21 cellular contexts compared by ENCODE assay signal in genomic region chr10:102564209-102564834, GRCh38.
"Had no signal": no experiment of that assay in that cellular context is flagged by ENCODE, and none has a peak within 500 bp of the region (broad histone marks: within the 10 kb centered on the region; RNA-seq: fewer than 3 reads in every experiment).

No MANE protein-coding gene starts in this region.

- H3K27me3 ChIP-seq: neutrophil, suprapubic skin had no signal

- H3K36me3 ChIP-seq: neutrophil had no signal

- H3K9me3 Mint-ChIP-seq: activated naive CD8-positive, alpha-beta T cell treated with anti-CD3 and anti-CD28 coated beads, Interleukin-2, amount 10 ng/mL, durations not matched to agents 7 days and 5 days; brain; central memory CD8-positive, alpha-beta T cell; naive thymus-derived CD8-positive, alpha-beta T cell; type B pancreatic cell had no signal

- H3K27ac Mint-ChIP-seq: activated naive CD8-positive, alpha-beta T cell treated with anti-CD3 and anti-CD28 coated beads, Interleukin-2, amount 10 ng/mL, durations not matched to agents 7 days and 5 days; type B pancreatic cell had no signal

- H3K4me1 Mint-ChIP-seq: brain had no signal

- DNase-seq: activated CD4-positive, alpha-beta T cell treated with anti-CD3 and anti-CD28 coated beads, Interleukin-2, amount 50 U/mL, for 4 hours; activated CD4-positive, CD25-positive, alpha-beta regulatory T cell treated with anti-CD3 and anti-CD28 coated beads, Interleukin-2, amount 50 U/mL, for 72 hours; activated naive CD4-positive, alpha-beta T cell; activated naive CD8-positive, alpha-beta T cell treated with anti-CD3 and anti-CD28 coated beads, Interleukin-2, amount 10 ng/mL, durations not matched to agents 7 days and 5 days; activated T-cell treated with anti-CD3 and anti-CD28 coated beads for 4 hours; effector CD4-positive, alpha-beta T cell; foreskin fibroblast; glutamatergic neuron; hypothalamus; mesenchymal stem cell; naive thymus-derived CD8-positive, alpha-beta T cell; posterior cingulate gyrus; stimulated activated CD4-positive, alpha-beta T cell treated with anti-CD3 and anti-CD28 coated beads, Interleukin-15, amount 100 ng/mL, for 24 hours; stimulated activated CD4-positive, alpha-beta T cell treated with anti-CD3 and anti-CD28 coated beads, Interleukin-4, amount 100 ng/mL, for 1 hour; stimulated activated naive CD4-positive, alpha-beta T cell treated with Interleukin-2 at 50 U/mL for 16 hours had no signal

- H3K27ac ChIP-seq: coronary artery, neutrophil, suprapubic skin had no signal

- H3K4me3 Mint-ChIP-seq: activated naive CD8-positive, alpha-beta T cell treated with anti-CD3 and anti-CD28 coated beads, Interleukin-2, amount 10 ng/mL, durations not matched to agents 7 days and 5 days; brain; central memory CD8-positive, alpha-beta T cell; naive thymus-derived CD8-positive, alpha-beta T cell; type B pancreatic cell had no signal

- H3K4me3 ChIP-seq: coronary artery, suprapubic skin had no signal

- H3K9me3 ChIP-seq: neutrophil, suprapubic skin had no signal

- ATAC-seq: naive thymus-derived CD8-positive, alpha-beta T cell had no signal

- H3K27me3 Mint-ChIP-seq: activated naive CD8-positive, alpha-beta T cell treated with anti-CD3 and anti-CD28 coated beads, Interleukin-2, amount 10 ng/mL, durations not matched to agents 7 days and 5 days; central memory CD8-positive, alpha-beta T cell; naive thymus-derived CD8-positive, alpha-beta T cell; type B pancreatic cell had no signal
